In the genomic region with DNA sequence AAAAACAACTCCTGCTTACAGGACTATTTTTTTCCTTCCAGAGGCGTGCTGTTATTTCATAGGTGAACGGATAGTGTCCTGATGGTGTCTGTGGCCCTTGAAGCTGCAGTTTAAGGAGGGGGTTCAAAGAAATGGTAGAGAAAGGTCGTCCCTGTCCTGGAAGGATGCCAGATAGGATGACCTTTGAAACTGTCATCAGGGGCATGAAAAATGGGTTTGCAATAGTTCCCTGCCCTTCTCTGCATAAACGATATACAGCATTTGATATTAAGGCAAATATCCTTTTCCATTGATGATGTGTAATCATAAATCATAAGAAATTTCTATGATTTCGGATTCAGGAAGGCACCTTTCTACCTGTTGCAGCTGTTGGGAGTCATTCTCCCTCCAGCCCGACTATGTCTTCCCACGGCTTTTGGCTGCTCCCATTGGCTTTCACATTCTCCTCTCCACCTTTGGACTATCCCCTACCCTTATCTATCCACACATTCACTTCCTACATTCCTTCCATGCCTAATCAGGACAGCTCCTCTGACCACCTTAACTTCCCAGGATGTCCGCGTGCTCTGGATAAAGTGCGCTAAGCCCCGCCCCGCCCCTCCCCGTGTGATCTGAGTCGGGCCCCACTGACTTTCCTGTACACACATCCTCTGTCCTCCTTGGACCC, we compare ENCODE assay signal across 19 cellular contexts.
"Had no signal": no experiment of that assay in that cellular context is flagged by ENCODE, and none has a peak within 500 bp of the region (broad histone marks: within the 10 kb centered on the region; RNA-seq: fewer than 3 reads in every experiment).

No MANE protein-coding gene starts in this region.

- FAIRE-seq: astrocyte had no signal

- DNase-seq: activated CD4-positive, alpha-beta T cell treated with anti-CD3 and anti-CD28 coated beads, Interleukin-2, amount 50 U/mL, for 48 hours; activated naive CD4-positive, alpha-beta T cell treated with anti-CD3 and anti-CD28 coated beads, Interleukin-2, amount 50 U/mL, for 16 hours; activated T-cell treated with anti-CD3 and anti-CD28 coated beads, Interleukin-2, amount 50 U/mL, for 24 hours; colonic mucosa; effector CD4-positive, alpha-beta T cell; foreskin keratinocyte; glutamatergic neuron; mucosa of descending colon; naive thymus-derived CD8-positive, alpha-beta T cell; SK-N-SH; stimulated activated CD4-positive, alpha-beta T cell treated with anti-CD3 and anti-CD28 coated beads, Interleukin-15, amount 100 ng/mL, for 24 hours; stimulated activated CD4-positive, alpha-beta T cell treated with anti-CD3 and anti-CD28 coated beads, Interleukin-4, amount 100 ng/mL, for 1 hour; stimulated activated naive CD4-positive, alpha-beta T cell had no signal

- H3K9me3 ChIP-seq: colonic mucosa, mucosa of descending colon, neutrophil, SK-N-SH, tibial nerve had no signal

- H3K4me2 ChIP-seq: SK-N-SH had no signal

- H3K27me3 ChIP-seq: cardiac muscle cell, colonic mucosa, foreskin keratinocyte, neutrophil, tibial nerve had no signal

- H3K9me3 Mint-ChIP-seq: activated T-cell treated with anti-CD3 and anti-CD28 coated beads, Interleukin-2, amount 50 U/mL, for 24 hours; naive thymus-derived CD8-positive, alpha-beta T cell had no signal

- H3K4me3 ChIP-seq: cardiac muscle cell, colonic mucosa, mucosa of descending colon, tibial nerve had no signal

- H3K9me2 ChIP-seq: SK-N-SH had no signal

- H3K27ac Mint-ChIP-seq: activated T-cell treated with anti-CD3 and anti-CD28 coated beads, Interleukin-2, amount 50 U/mL, for 24 hours had no signal

- H3K4me3 Mint-ChIP-seq: activated T-cell treated with anti-CD3 and anti-CD28 coated beads, Interleukin-2, amount 50 U/mL, for 24 hours; naive thymus-derived CD8-positive, alpha-beta T cell had no signal

- H3K4me1 ChIP-seq: colonic mucosa, foreskin keratinocyte, parathyroid adenoma had no signal

- H3K36me3 ChIP-seq: cardiac muscle cell, colonic mucosa, neutrophil, tibial nerve had no signal

- H2AFZ ChIP-seq: parathyroid adenoma had no signal

- H3K27me3 Mint-ChIP-seq: activated T-cell treated with anti-CD3 and anti-CD28 coated beads, Interleukin-2, amount 50 U/mL, for 24 hours; naive thymus-derived CD8-positive, alpha-beta T cell had no signal

- H3K27ac ChIP-seq: cardiac muscle cell, colonic mucosa, foreskin keratinocyte, neutrophil, parathyroid adenoma, tibial nerve, VCaP had no signal

- H3K9ac ChIP-seq: parathyroid adenoma, SK-N-SH had no signal

- H3K79me2 ChIP-seq: parathyroid adenoma had no signal

- ATAC-seq: foreskin keratinocyte; mucosa of descending colon; naive thymus-derived CD8-positive, alpha-beta T cell had no signal
